In the genomic region with DNA sequence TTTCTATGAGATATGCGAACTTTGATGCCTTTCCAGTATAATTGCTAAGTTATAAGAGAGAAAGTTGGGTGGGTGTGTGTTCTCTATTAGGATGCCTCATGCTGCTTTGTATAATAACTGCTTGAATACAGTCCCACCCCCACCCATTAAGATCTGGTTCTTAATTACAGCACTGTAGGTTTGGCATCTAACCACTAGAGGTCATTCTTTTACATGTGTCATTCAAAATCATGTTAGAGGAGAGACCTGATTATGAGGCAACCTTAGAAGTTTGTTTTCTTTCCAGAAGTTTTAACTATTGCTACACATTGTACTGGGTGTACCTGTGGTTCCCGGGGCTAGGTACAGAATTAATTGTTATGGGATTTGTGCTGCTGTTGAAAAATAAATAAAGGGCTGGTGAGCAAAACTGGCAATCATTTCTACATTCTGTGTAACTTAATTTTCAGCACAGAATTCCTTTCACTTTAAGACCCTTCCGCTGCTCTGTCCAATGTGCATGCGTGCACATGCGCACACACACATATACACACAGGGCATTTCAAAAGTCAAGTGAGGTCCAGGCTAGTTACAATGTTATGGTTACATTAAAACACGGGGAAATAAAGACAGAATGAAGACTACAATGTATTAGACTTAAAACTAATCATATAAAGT, we compare ENCODE assay signal across 9 cellular contexts.
A peak's percentile ranks its signal among the peaks of the same experiment; 100 is the strongest.
DNase-seq lines count a peak whose midpoint lies in the region; ATAC-seq and TF ChIP-seq lines count a peak whose summit lies in the region.
"Had no signal": no experiment of that assay in that cellular context is flagged by ENCODE, and none has a peak within 500 bp of the region (broad histone marks: within the 10 kb centered on the region; RNA-seq: fewer than 3 reads in every experiment).

No MANE protein-coding gene starts in this region.

- no peaks in the 10 kb centered on the region for H3K4me1 Mint-ChIP-seq in activated CD4-positive, alpha-beta T cell treated with anti-CD3 and anti-CD28 coated beads, Interleukin-2, amount 10 ng/mL, durations not matched to agents 24 days and 14 days

- H3K4me3 ChIP-seq in AG09309 (ENCODE audit: control insufficient read depth, low read depth, low read length), result no peak overlapping the region
- H3K4me3 ChIP-seq in astrocyte of the spinal cord (ENCODE audit: low read depth, low read length), result no peak overlapping the region
- H3K4me3 ChIP-seq in left lung, result no peak overlapping the region

- H3K4me3 Mint-ChIP-seq in activated CD4-positive, alpha-beta T cell treated with anti-CD3 and anti-CD28 coated beads, Interleukin-2, amount 10 ng/mL, durations not matched to agents 24 days and 14 days, result no peak overlapping the region

- H3K36me3 ChIP-seq in left lung, result no peaks in the 10 kb centered on the region

- no peaks in the 10 kb centered on the region for H3K36me3 Mint-ChIP-seq in activated CD4-positive, alpha-beta T cell treated with anti-CD3 and anti-CD28 coated beads, Interleukin-2, amount 10 ng/mL, durations not matched to agents 24 days and 14 days (ENCODE audit: low read depth)
- H3K36me3 Mint-ChIP-seq: activated naive CD4-positive, alpha-beta T cell treated with anti-CD3 and anti-CD28 coated beads, Interleukin-2, amount 50 U/mL, for 72 hours had no signal

- TF ChIP-seq CTCF in AG09309 (IDR thresholded peaks at IDR 0.05; ENCODE audit: control insufficient read depth, insufficient read depth, low read depth, low read length, missing control alignments) (peak; percentile 25), astrocyte of the spinal cord (IDR thresholded peaks at IDR 0.05; ENCODE audit: low read depth, low read length) (peak; percentile 20), left lung (IDR thresholded peaks at IDR 0.05) (peak; percentile 24 to 28)

- in situ Hi-C loops in KBM-7 (cut with MboI; ENCODE audit: low pct_unique_long_range_greater_than_20kb, low sequenced_read_pairs), result no loop called here
- in situ Hi-C loops in astrocyte of the spinal cord (cut with HindIII; ENCODE audit: low sequenced_read_pairs), result no loop called here

- no peaks in the 10 kb centered on the region for H3K9me3 ChIP-seq in left lung

- H3K27ac Mint-ChIP-seq in activated CD4-positive, alpha-beta T cell treated with anti-CD3 and anti-CD28 coated beads, Interleukin-2, amount 10 ng/mL, durations not matched to agents 24 days and 14 days, result no peak overlapping the region
- H3K27ac Mint-ChIP-seq: activated naive CD4-positive, alpha-beta T cell treated with anti-CD3 and anti-CD28 coated beads, Interleukin-2, amount 50 U/mL, for 72 hours had no signal

- H3K27me3 Mint-ChIP-seq in activated CD4-positive, alpha-beta T cell treated with anti-CD3 and anti-CD28 coated beads, Interleukin-2, amount 10 ng/mL, durations not matched to agents 24 days and 14 days, result no peaks in the 10 kb centered on the region

- no peaks in the 10 kb centered on the region for H3K27me3 ChIP-seq in left lung

- no peaks in the 10 kb centered on the region for H3K4me1 ChIP-seq in left lung

- peak; percentile 92 for ATAC-seq in GM18868 (IDR thresholded peaks at IDR 0.05; ENCODE audit: unreplicated experiment)
- ATAC-seq in left lung, result peak; percentile 98
- no peak for ATAC-seq in GM18873 (IDR thresholded peaks at IDR 0.05; ENCODE audit: low FRiP score, unreplicated experiment)

- no peak overlapping the region for H3K27ac ChIP-seq in left lung

- no peaks in the 10 kb centered on the region for H3K9me3 Mint-ChIP-seq in activated CD4-positive, alpha-beta T cell treated with anti-CD3 and anti-CD28 coated beads, Interleukin-2, amount 10 ng/mL, durations not matched to agents 24 days and 14 days
- H3K9me3 Mint-ChIP-seq: activated naive CD4-positive, alpha-beta T cell treated with anti-CD3 and anti-CD28 coated beads, Interleukin-2, amount 50 U/mL, for 72 hours had no signal

- intact Hi-C loops in left lung (cut with DNase I), result no loop called here
- intact Hi-C loops in activated CD4-positive, alpha-beta T cell treated with anti-CD3 and anti-CD28 coated beads, Interleukin-2, amount 10 ng/mL, durations not matched to agents 24 days and 14 days (cut with micrococcal nuclease), result loop anchor here (10.0 kb wide), 1 partner anchor 377 kb away; no protein-coding TSS in a partner anchor

- no peak for DNase-seq in AG09309 (ENCODE audit: low read depth)
- peak; percentile 27 for DNase-seq in KBM-7
- DNase-seq in astrocyte of the spinal cord (ENCODE audit: low read depth, low spot score), result peak; percentile 8
- DNase-seq in left lung, result peak in 1 of 2 donors; percentile 22
- no peak for DNase-seq in activated CD4-positive, alpha-beta T cell treated with anti-CD3 and anti-CD28 coated beads, Interleukin-2, amount 10 ng/mL, durations not matched to agents 24 days and 14 days
- DNase-seq in 8988T, result no peak

Comparison
In these comparisons a context has a peak if more than half of its experiments do, and no peak if none do; other contexts are left out.
1. DNase-seq: peak in KBM-7 (single experiment) and astrocyte of the spinal cord (single experiment); none in AG09309 (single experiment), activated CD4-positive, alpha-beta T cell treated with anti-CD3 and anti-CD28 coated beads, Interleukin-2, amount 10 ng/mL, durations not matched to agents 24 days and 14 days (single experiment) and 8988T (single experiment).
2. Peak in every context shown above with its lines, with median percentiles within 50 percentile points of each other: CTCF ChIP-seq.